8 cellular contexts compared by ENCODE assay signal in the genomic region with DNA sequence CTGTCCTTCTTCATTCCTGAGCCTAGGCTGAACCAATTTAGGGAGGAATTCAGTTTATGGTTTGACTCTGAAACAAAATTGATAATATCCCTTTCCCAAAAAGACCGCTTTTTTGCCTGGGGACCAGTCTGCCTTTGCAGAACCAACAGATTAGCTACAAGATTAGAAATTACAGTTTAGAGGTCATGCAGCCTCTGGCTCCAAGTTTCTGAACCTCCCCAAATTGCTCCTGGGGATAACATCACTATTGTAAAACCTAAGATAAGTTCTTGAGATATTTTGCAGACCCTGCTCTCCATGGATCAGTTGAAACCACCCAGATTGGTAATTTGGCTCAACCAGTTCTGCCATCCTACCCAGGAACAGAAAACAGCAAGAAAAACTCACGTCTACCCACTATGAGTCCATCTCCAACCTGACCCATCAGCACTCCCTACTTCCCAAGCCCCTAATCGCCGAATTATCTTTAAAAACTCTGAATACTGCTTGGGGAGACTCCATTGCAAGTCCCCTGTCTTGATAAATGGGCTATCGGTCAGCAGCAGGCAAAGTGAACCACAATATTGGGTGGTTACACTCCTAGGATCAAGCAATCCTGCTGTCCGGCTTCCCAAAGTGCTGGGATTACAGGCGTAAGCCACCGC. TPM values are rescaled to one million over a fixed set of nuclear protein-coding genes. Genes with fewer than 3 reads are reported as not detected.
DNase-seq lines count a peak whose midpoint lies in the region; TF ChIP-seq lines count a peak whose summit lies in the region.

No MANE protein-coding gene starts in this region.

- H3K27ac Mint-ChIP-seq in endothelial cell (ENCODE audit: unreplicated experiment): peak overlapping the region; percentile 80
- peak overlapping the region; percentile 64 for H3K27ac Mint-ChIP-seq in neural progenitor cell

- H2AFZ ChIP-seq in GM23248 (peak overlapping the region; percentile 97), MM.1S (ENCODE audit: low read length) (peak overlapping the region; percentile 89), neural progenitor cell (replicated peaks) (peak overlapping the region; percentile 78)

- DNase-seq in GM12864 (ENCODE audit: low read depth) (no peak), GM23248 (no peak), MM.1S (no peak), endothelial cell (ENCODE audit: low spot score) (no peak), neural progenitor cell (ENCODE audit: low spot score) (no peak), GM10248 (ENCODE audit: extremely low spot score) (no peak), NCI-H1417 (lab: John Stamatoyannopoulos, UW) (no peak), NCI-H2029 (lab: John Stamatoyannopoulos, UW) (no peak)

- H3K9me2 ChIP-seq in GM23248 (ENCODE audit: insufficient read depth): no peaks in the 10 kb centered on the region
- H3K9me2 ChIP-seq in MM.1S (replicated peaks; ENCODE audit: insufficient read depth, low read length): no peaks in the 10 kb centered on the region

- peaks cover 30% of the 10 kb centered on the region for H3K4me1 Mint-ChIP-seq in endothelial cell (ENCODE audit: unreplicated experiment)
- H3K4me1 Mint-ChIP-seq in neural progenitor cell: peaks cover 35% of the 10 kb centered on the region

- H3K4me1 ChIP-seq in GM23248 (ENCODE audit: insufficient read depth) (peaks cover 24% of the 10 kb centered on the region), MM.1S (ENCODE audit: low read length) (peaks cover 7% of the 10 kb centered on the region; the same call in 1 of the 2 replicates), neural progenitor cell (peaks cover 38% of the 10 kb centered on the region)

- H3K79me2 ChIP-seq in GM23248 (ENCODE audit: insufficient read depth) (peaks cover 44% of the 10 kb centered on the region), MM.1S (ENCODE audit: low read length) (peaks cover 45% of the 10 kb centered on the region), neural progenitor cell (ENCODE audit: low read depth) (peaks cover 44% of the 10 kb centered on the region)

- 14 to 15% methylated on average over 8 of the region's 8 CpGs for WGBS in GM23248 (ENCODE audit: low coverage in 1 of 2, low lambda C conversion rate in 2 of 2, missing lambda C conversion rate in 2 of 2), 2 experiments

- H3K36me3 Mint-ChIP-seq in endothelial cell (ENCODE audit: low read depth, unreplicated experiment) (peaks cover 3% of the 10 kb centered on the region), neural progenitor cell (peaks cover 7% of the 10 kb centered on the region)

- POLR2A ChIA-PET in GM10248 (lab: Yijun Ruan, JAX): interaction anchor here (0.6 to 1.3 kb wide), 3 partner anchors 11 to 187 kb away, joined by 3 to 4 read pairs (median 3); partner anchors contain the start of gene MSH4

- no peaks in the 10 kb centered on the region for H3K27me3 ChIP-seq in GM23248 (replicated peaks; ENCODE audit: insufficient read depth)
- no peaks in the 10 kb centered on the region for H3K27me3 ChIP-seq in MM.1S (replicated peaks; ENCODE audit: insufficient read depth, low read length)
- H3K27me3 ChIP-seq in neural progenitor cell: no peaks in the 10 kb centered on the region

- H3K27me3 Mint-ChIP-seq in endothelial cell (ENCODE audit: unreplicated experiment): peaks cover 7% of the 10 kb centered on the region
- peaks cover 4% of the 10 kb centered on the region for H3K27me3 Mint-ChIP-seq in neural progenitor cell (ENCODE audit: insufficient read depth, low read depth)

- H3K9ac ChIP-seq in GM23248 (peak overlapping the region; percentile 96), MM.1S (ENCODE audit: low read length) (peak overlapping the region; percentile 84), neural progenitor cell (peak overlapping the region; percentile 38)

- H3K4me3 ChIP-seq in GM12864 (ENCODE audit: low read depth, low read length): peak overlapping the region; percentile 78
- peak overlapping the region; percentile 98 for H3K4me3 ChIP-seq in GM23248
- H3K4me3 ChIP-seq in MM.1S (ENCODE audit: low read length): peak overlapping the region; percentile 88
- peak overlapping the region; percentile 58 for H3K4me3 ChIP-seq in neural progenitor cell

- H3K4me2 ChIP-seq in GM23248 (ENCODE audit: unreplicated experiment) (peak overlapping the region; percentile 88), MM.1S (ENCODE audit: low read depth, low read length) (peak overlapping the region; percentile 93), neural progenitor cell (peak overlapping the region; percentile 93)

- peaks cover 42% of the 10 kb centered on the region for H3F3A ChIP-seq in GM23248 (ENCODE audit: insufficient read depth)
- peaks cover 46% of the 10 kb centered on the region for H3F3A ChIP-seq in MM.1S (ENCODE audit: insufficient read depth, low read length)
- peaks cover 14% of the 10 kb centered on the region for H3F3A ChIP-seq in neural progenitor cell (ENCODE audit: low read depth)

- CTCF ChIA-PET in GM10248 (lab: Yijun Ruan, JAX): interaction anchor here (1.2 to 1.5 kb wide), 2 partner anchors 13 to 21 kb away, joined by 3 to 5 read pairs; no protein-coding TSS in a partner anchor

- H3K27ac ChIP-seq in GM23248: peak overlapping the region; percentile 70
- peak overlapping the region; percentile 91 for H3K27ac ChIP-seq in MM.1S (ENCODE audit: low read length)
- H3K27ac ChIP-seq in neural progenitor cell: no peak overlapping the region

- H3K4me3 Mint-ChIP-seq in endothelial cell (ENCODE audit: unreplicated experiment) (peak overlapping the region; percentile 99), neural progenitor cell (peak overlapping the region; percentile 98)

- no peak for TF ChIP-seq CTCF in GM12864 (IDR thresholded peaks at IDR 0.05; ENCODE audit: low read depth, low read length, missing control alignments)
- TF ChIP-seq CTCF in MM.1S (IDR thresholded peaks at IDR 0.05; ENCODE audit: low read length): no peak
- no peak for TF ChIP-seq CTCF in endothelial cell (IDR thresholded peaks at IDR 0.05; ENCODE audit: unreplicated experiment)
- no peak for TF ChIP-seq CTCF in neural progenitor cell (IDR thresholded peaks at IDR 0.05)
- no peak for TF ChIP-seq CTCF in GM10248 (IDR thresholded peaks at IDR 0.05; ENCODE audit: control extremely low read depth, extremely low read depth, low read depth, missing control alignments)

- peaks cover 25% of the 10 kb centered on the region; the same call in 1 of the 2 replicates for H3K36me3 ChIP-seq in GM23248 (ENCODE audit: low read depth)
- H3K36me3 ChIP-seq in MM.1S (replicated peaks; ENCODE audit: insufficient read depth, low read length): peaks cover 10% of the 10 kb centered on the region; the same call in 1 of the 2 replicates
- no peaks in the 10 kb centered on the region for H3K36me3 ChIP-seq in neural progenitor cell

- H3K9me3 ChIP-seq in GM23248 (ENCODE audit: low read depth) (no peaks in the 10 kb centered on the region), MM.1S (replicated peaks; ENCODE audit: insufficient read depth, low read length) (no peaks in the 10 kb centered on the region), neural progenitor cell (ENCODE audit: low read depth) (no peaks in the 10 kb centered on the region)

- in situ Hi-C loops in GM23248 (cut with MboI): no loop called here

- peaks cover 13% of the 10 kb centered on the region for H4K20me1 ChIP-seq in GM23248 (ENCODE audit: insufficient read depth)
- peaks cover 32% of the 10 kb centered on the region for H4K20me1 ChIP-seq in MM.1S (ENCODE audit: insufficient read depth, low read length)
- peaks cover 40% of the 10 kb centered on the region for H4K20me1 ChIP-seq in neural progenitor cell (ENCODE audit: low read depth)

- H3K9me3 Mint-ChIP-seq in endothelial cell (ENCODE audit: unreplicated experiment) (no peaks in the 10 kb centered on the region), neural progenitor cell (peaks cover 7% of the 10 kb centered on the region)

RNA-seq across cellular contexts. Expression of gene RABGGTB, which starts 0.6 kb away (rescaled TPM):
- 75.0 and 75.9 TPM in 2 replicates for total RNA-seq in GM23248 (2014; rRNA removed; shearing (Covaris generic))
- polyA plus RNA-seq in GM23248 (2016; fragmentation: Nextera tagmentation; extraction: Ambion mirVana): 22.8 and 26.9 TPM in 2 replicates
- 49.2 TPM for total RNA-seq in endothelial cell (ENCODE audit: unreplicated experiment)
- total RNA-seq in neural progenitor cell (ENCODE audit: low replicate concordance): 78.0 and 132 TPM in 2 replicates

RNA-seq across cellular contexts. Expression of gene MSH4, which starts 11.2 kb away (rescaled TPM):
- not detected in 2 replicates for total RNA-seq in GM23248 (2014; rRNA removed; shearing (Covaris generic))
- polyA plus RNA-seq in GM23248 (2016; fragmentation: Nextera tagmentation; extraction: Ambion mirVana): 0.14 TPM in 1 of 2 replicates, not detected in the other
- total RNA-seq in endothelial cell (ENCODE audit: unreplicated experiment) (0.44 TPM), neural progenitor cell (ENCODE audit: low replicate concordance) (0.09 TPM in 1 of 2 replicates, not detected in the other)

Comparison
In these comparisons a context has a peak if more than half of its experiments do, and no peak if none do; other contexts are left out.
1. H3K9ac ChIP-seq: peak in every context shown above with its lines; median percentile 96 in GM23248; 84 in MM.1S; 38 in neural progenitor cell.